In genomic region chr5:88883059-88883565, GRCh38 we compare ENCODE assay signal across 8 cellular contexts. TPM values are rescaled to one million over a fixed set of nuclear protein-coding genes. Genes with fewer than 3 reads are reported as not detected.
DNase-seq lines count a peak whose midpoint lies in the region; ATAC-seq, FAIRE-seq and TF ChIP-seq lines count a peak whose summit lies in the region.

MEF2C (minus strand) TSS chr5:88883184; CDS start chr5:88823788, 59,396 bp downstream.

- peak; percentile 76 for FAIRE-seq in K562 (lab: Jason Lieb, UNC)

- no peaks in the 10 kb centered on the region for H3K9me3 Mint-ChIP-seq in progenitor cell of endocrine pancreas (ENCODE audit: low read depth)

- peak within 1 kb of the TSS; percentile 98 for H3K9ac ChIP-seq in OCI-LY1 (ENCODE audit: low read length)
- H3K9ac ChIP-seq in K562 (ENCODE audit: insufficient read depth in 1 of 2, low read depth in 2 of 2, low read length in 2 of 2) = peak within 1 kb of the TSS; percentile 81 to 91

- H3K9me2 ChIP-seq in OCI-LY1 (ENCODE audit: low read depth, low read length) (no peaks in the 10 kb centered on the region), hepatocyte (replicated peaks; ENCODE audit: insufficient read depth) (no peaks in the 10 kb centered on the region)

- CTCF ChIA-PET in K562 (lab: Yijun Ruan, JAX; ENCODE audit: low intra/inter-chr PET ratio) = no interaction called here

- H2AFZ ChIP-seq in OCI-LY1 (ENCODE audit: low read length) (no peak within 1 kb of the TSS), K562 (ENCODE audit: low read depth, low read length) (peak within 1 kb of the TSS; percentile 74), hepatocyte (peak within 1 kb of the TSS; percentile 66)

- peaks cover 32% of the 10 kb centered on the region for H3K27me3 Mint-ChIP-seq in progenitor cell of endocrine pancreas

- H3K4me3 Mint-ChIP-seq in progenitor cell of endocrine pancreas (ENCODE audit: low read depth) = peak within 1 kb of the TSS; percentile 89

- peak; percentile 24 for ATAC-seq in GM18861 (IDR thresholded peaks at IDR 0.05; ENCODE audit: unreplicated experiment)
- ATAC-seq in HG03442 (IDR thresholded peaks at IDR 0.05; ENCODE audit: unreplicated experiment) = peak; percentile 36
- peak; percentile 74 for ATAC-seq in K562
- no peak for ATAC-seq in HG03097 (IDR thresholded peaks at IDR 0.05; ENCODE audit: low FRiP score, unreplicated experiment)

- no peaks in the 10 kb centered on the region; the same call in 1 of the 2 replicates for H3F3A ChIP-seq in OCI-LY1 (ENCODE audit: insufficient read depth, low read length)

- H3K9me3 ChIP-seq in OCI-LY1 (ENCODE audit: low read length) (no peaks in the 10 kb centered on the region), K562 (replicated peaks; ENCODE audit: control insufficient read depth, insufficient read depth, low read depth, low read length) (no peaks in the 10 kb centered on the region), hepatocyte (ENCODE audit: low read depth) (no peaks in the 10 kb centered on the region)

- H3K36me3 ChIP-seq in OCI-LY1 (ENCODE audit: insufficient read depth, low read length) = no peaks in the 10 kb centered on the region; the same call in 1 of the 2 replicates
- H3K36me3 ChIP-seq in K562 (ENCODE audit: control insufficient read depth, insufficient read depth, low read length) = 0 out of 3 replicates have a peak, but pooled peaks cover 6% of the 10 kb centered on the region
- no peaks in the 10 kb centered on the region for H3K36me3 ChIP-seq in hepatocyte (replicated peaks; ENCODE audit: insufficient read depth, low read depth)

- H3K79me2 ChIP-seq in OCI-LY1 (ENCODE audit: insufficient read depth, low read length) (peaks cover 47% of the 10 kb centered on the region), K562 (ENCODE audit: control insufficient read depth, insufficient read depth, low read length) (peaks cover 69% of the 10 kb centered on the region), hepatocyte (no peaks in the 10 kb centered on the region)

- H3K27ac ChIP-seq in OCI-LY1 (ENCODE audit: low read depth, low read length, poor library complexity, severe bottlenecking) (peak within 1 kb of the TSS; percentile 71), K562 (ENCODE audit: extremely low read depth, low read depth, low read length) (peak within 1 kb of the TSS; percentile 87), hepatocyte (peak within 1 kb of the TSS; percentile 78)

- TF ChIP-seq EP300 in K562 (IDR thresholded peaks at IDR 0.05; ENCODE audit: low read length) = peak; percentile 22; the same call in 1 of the 2 replicates

- H3K9me1 ChIP-seq in K562 (ENCODE audit: control insufficient read depth, insufficient read depth, low read length) = no peaks in the 10 kb centered on the region

- POLR2A ChIA-PET in K562 (lab: Yijun Ruan, JAX) = interaction anchor here (0.6 to 1.4 kb wide), 5 partner anchors 51 to 1697 kb away, joined by 3 to 4 read pairs (median 3); no protein-coding TSS in a partner anchor

- H3K27me3 ChIP-seq in OCI-LY1 (ENCODE audit: insufficient read depth, low read length) (no peaks in the 10 kb centered on the region), K562 (ENCODE audit: control insufficient read depth in 2 of 2, insufficient read depth in 2 of 2, low read length in 2 of 2) (no peaks in the 10 kb centered on the region), hepatocyte (peaks cover 6% of the 10 kb centered on the region)

- H3K27ac Mint-ChIP-seq in progenitor cell of endocrine pancreas = peak within 1 kb of the TSS; percentile 91

- in situ Hi-C loops in K562 (cut with MboI) = no loop called here

- H4K20me1 ChIP-seq in OCI-LY1 (ENCODE audit: insufficient read depth, low read length) (no peaks in the 10 kb centered on the region), K562 (replicated peaks; ENCODE audit: control insufficient read depth, insufficient read depth, low read length) (no peaks in the 10 kb centered on the region), hepatocyte (ENCODE audit: insufficient read depth, poor library complexity, severe bottlenecking) (no peaks in the 10 kb centered on the region)

- H3K4me3 ChIP-seq in OCI-LY1 (ENCODE audit: low read depth, low read length, poor library complexity, severe bottlenecking) (peak within 1 kb of the TSS; percentile 94), K562 (peak within 1 kb of the TSS; percentile 55), hepatocyte (peak within 1 kb of the TSS; percentile 74)

- peaks cover 67% of the 10 kb centered on the region for H3K4me1 ChIP-seq in OCI-LY1 (ENCODE audit: insufficient read depth, low read length, severe bottlenecking)
- H3K4me1 ChIP-seq in K562 (replicated peaks in 1 of 2; ENCODE audit: control insufficient read depth in 2 of 2, insufficient read depth in 2 of 2, low read length in 2 of 2) = peaks cover 3 to 8% of the 10 kb centered on the region in 2 experiments; a peak in 4 of 5 replicates
- H3K4me1 ChIP-seq in hepatocyte (ENCODE audit: insufficient read depth) = no peaks in the 10 kb centered on the region

- TF ChIP-seq CTCF in OCI-LY1 (IDR thresholded peaks at IDR 0.05; ENCODE audit: low read length) = no peak
- TF ChIP-seq CTCF in K562 (IDR thresholded peaks at IDR 0.05 in 2 of 3, conservative IDR thresholded peaks at IDR 0.05 in 1 of 3; ENCODE audit: insufficient read depth in 2 of 3, low read depth in 1 of 3, low read length in 3 of 3) = no peak
- no peak for TF ChIP-seq CTCF in hepatocyte (IDR thresholded peaks at IDR 0.05; ENCODE audit: poor library complexity)
- TF ChIP-seq CTCF in progenitor cell of endocrine pancreas (IDR thresholded peaks at IDR 0.05; ENCODE audit: unreplicated experiment) = no peak

- DNase-seq in AML-193 (lab: John Stamatoyannopoulos, UW) (peak; percentile 72 to 76), K562 (ENCODE audit: extremely low read depth in 1 of 4, low spot score in 3 of 4) (peak; percentile 84 to 89 (median 86)), hepatocyte (ENCODE audit: low spot score) (peak; percentile 70), progenitor cell of endocrine pancreas (ENCODE audit: low spot score, unreplicated experiment) (peak; percentile 16)

- H3K4me2 ChIP-seq in OCI-LY1 (ENCODE audit: low read length) = peak within 1 kb of the TSS; percentile 90
- H3K4me2 ChIP-seq in K562 (ENCODE audit: insufficient read depth, low read length) = peak within 1 kb of the TSS; percentile 76
- peak within 1 kb of the TSS; percentile 86 for H3K4me2 ChIP-seq in hepatocyte

- TF ChIP-seq POLR2A in K562 (conservative IDR thresholded peaks at IDR 0.05) = peak; percentile 59; the same call in 1 of the 2 replicates

- WGBS in K562 (ENCODE audit: insufficient coverage, low coverage, missing lambda C conversion rate) = 11% methylated on average over 12 of the region's 41 CpGs
- WGBS in hepatocyte (ENCODE audit: low lambda C conversion rate, missing lambda C conversion rate) = 2% methylated on average over 22 of the region's 41 CpGs

- no peak for TF ChIP-seq RAD21 in K562 (CRISPR knock-in tag; conservative IDR thresholded peaks at IDR 0.05 in 1 of 2, IDR thresholded peaks at IDR 0.05 in 1 of 2)

- H3K4me1 Mint-ChIP-seq in progenitor cell of endocrine pancreas (ENCODE audit: low read depth) = peaks cover 4% of the 10 kb centered on the region

- H3K36me3 Mint-ChIP-seq in progenitor cell of endocrine pancreas (ENCODE audit: insufficient read depth) = no peaks in the 10 kb centered on the region

- intact Hi-C loops in K562 (cut with micrococcal nuclease) = loop anchor here (2.0 to 10.0 kb wide), 5 partner anchors 42 to 1524 kb away; partner anchors contain the start of gene CETN3

- no TSS peak for BruUV-seq in K562 (replicated peaks; lab: Mats Ljungman, UMichigan)

TF ChIP-seq in K562, 482 proteins besides CTCF, POLR2A, EP300 and RAD21 (continues in another document):
- TF ChIP-seq, protein P1, sequence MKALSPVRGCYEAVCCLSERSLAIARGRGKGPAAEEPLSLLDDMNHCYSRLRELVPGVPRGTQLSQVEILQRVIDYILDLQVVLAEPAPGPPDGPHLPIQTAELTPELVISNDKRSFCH (CRISPR knock-in tag; IDR thresholded peaks at IDR 0.05) = no peak
- TF ChIP-seq, protein P1 (tag; IDR thresholded peaks at IDR 0.05) = peak; percentile 79; the same call in 1 of the 2 replicates
- no peak for TF ChIP-seq RHOXF2B (CRISPR knock-in tag; conservative IDR thresholded peaks at IDR 0.05)
- TF ChIP-seq BACH1 (tag; IDR thresholded peaks at IDR 0.05) = 0 out of 2 replicates have a peak, but pooled peaks have one; percentile 62
- no peak for TF ChIP-seq NR4A1 (CRISPR knock-in tag; IDR thresholded peaks at IDR 0.05)
- TF ChIP-seq NR4A1 (tag; IDR thresholded peaks at IDR 0.05) = peak; percentile 87
- 0 out of 2 replicates have a peak, but pooled peaks have one; percentile 59 for TF ChIP-seq HDAC8 (tag; IDR thresholded peaks at IDR 0.05)
- TF ChIP-seq ZNF695 (CRISPR knock-in tag; IDR thresholded peaks at IDR 0.05) = peak; percentile 49; the same call in 1 of the 2 replicates
- TF ChIP-seq CEBPG (CRISPR knock-in tag; IDR thresholded peaks at IDR 0.05) = no peak
- TF ChIP-seq CEBPG (tag; conservative IDR thresholded peaks at IDR 0.05 in 1 of 2, IDR thresholded peaks at IDR 0.05 in 1 of 2) = no peak

RNA-seq across cellular contexts. Expression of gene MEF2C, which starts in this region (rescaled TPM):
- total RNA-seq in K562 (2011; cell fraction: chromatin; rRNA removed; ENCODE audit: low replicate concordance) = 52.4 and 139 TPM in 2 replicates
- 18.3 and 23.4 TPM in 2 replicates for total RNA-seq in K562 (2011; cell fraction: nucleolus; rRNA removed)
- total RNA-seq in K562 (2011; cell fraction: nucleoplasm; rRNA removed) = 41.7 and 68.3 TPM in 2 replicates
- total RNA-seq in K562 (2014; rRNA removed) (47.6 and 50.1 TPM in 2 replicates), K562 (2014; rRNA removed; fragmentation: Illumina TruSeq; extraction: Trizol) (62.4 and 74.7 TPM in 2 replicates), K562 (2015; rRNA removed; fragmentation: Illumina TruSeq; extraction: Trizol) (52.6 and 58.3 TPM in 2 replicates), K562 (2021) (56.5 and 64.5 TPM in 2 replicates), hepatocyte (11.0 and 14.6 TPM in 2 replicates), progenitor cell of endocrine pancreas (1.9 and 2.6 TPM in 2 replicates)
- polyA plus RNA-seq in K562 (2011; rRNA removed) (35.4 and 37.6 TPM in 2 replicates), K562 (2014; fragmentation: Illumina TruSeq; extraction: Trizol) (62.3 and 67.8 TPM in 2 replicates), K562 (2014; fragmentation: Nextera tagmentation; extraction: Ambion mirVana) (10 to 100 TPM; 48.2 to 66.3 TPM), K562 (2014; rRNA removed) (25.1 and 28.8 TPM in 2 replicates), hepatocyte (5.9 and 6.0 TPM in 2 replicates)
- 57.3 and 69.3 TPM in 2 replicates for polyA plus RNA-seq in K562 (2011; cell fraction: cytosol; rRNA removed)
- polyA plus RNA-seq in K562 (2011; cell fraction: nucleus; rRNA removed) = 45.1 and 48.9 TPM in 2 replicates
- 25.7 and 46.6 TPM in 2 replicates for polyA plus RNA-seq in K562 (2012)
- 181 and 196 TPM in 2 replicates for polyA minus RNA-seq in K562 (2011; rRNA and poly(A)+ RNA removed)
- 45.1 and 47.7 TPM in 2 replicates for polyA minus RNA-seq in K562 (2011; cell fraction: cytosol; rRNA and poly(A)+ RNA removed)
- polyA minus RNA-seq in K562 (2011; cell fraction: nucleus; rRNA and poly(A)+ RNA removed) = 97.3 and 153 TPM in 2 replicates

Comparison
In these comparisons a context has a peak if more than half of its experiments do, and no peak if none do; other contexts are left out.
1. DNase-seq: peak in every context shown above with its lines; median percentile 86 in K562; 74 in AML-193; 70 in hepatocyte; 16 in progenitor cell of endocrine pancreas.